In the genomic region with DNA sequence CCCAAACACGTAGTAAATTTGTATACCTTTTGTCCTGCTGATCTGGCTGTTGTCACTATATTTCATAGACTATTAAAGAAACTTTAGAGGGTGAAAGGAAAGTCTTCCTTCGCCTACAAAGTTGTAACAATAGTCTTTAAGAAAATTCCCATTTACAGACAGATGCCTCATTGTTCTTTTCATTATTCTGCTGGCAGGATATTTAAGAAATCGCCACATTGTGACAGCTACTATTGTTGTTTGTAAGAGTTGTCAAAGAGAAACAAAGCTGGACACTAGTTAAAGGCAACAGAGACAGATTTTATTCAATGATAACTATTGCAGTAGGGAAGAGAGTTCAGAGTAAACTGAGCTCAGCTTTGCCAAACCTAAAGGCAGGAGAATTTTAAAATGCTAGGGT, we compare ENCODE assay signal across 24 cellular contexts.
"Had no signal": no experiment of that assay in that cellular context is flagged by ENCODE, and none has a peak within 500 bp of the region (broad histone marks: within the 10 kb centered on the region; RNA-seq: fewer than 3 reads in every experiment).

No MANE protein-coding gene starts in this region.

- H3K4me1 Mint-ChIP-seq: naive thymus-derived CD8-positive, alpha-beta T cell; nephron progenitor cell; stimulated activated naive CD8-positive, alpha-beta T cell treated with anti-CD3 and anti-CD28 coated beads, Interleukin-15, amount 100 ng/mL, for 72 hours had no signal

- H3K27ac ChIP-seq: esophagus muscularis mucosa, left lung, ovary, right atrium auricular region, suprapubic skin, transverse colon, upper lobe of right lung, uterus had no signal

- H3K27me3 ChIP-seq: dorsolateral prefrontal cortex, esophagus muscularis mucosa, left lung, ovary, right atrium auricular region, suprapubic skin, transverse colon, upper lobe of right lung, uterus had no signal

- H3K4me2 ChIP-seq: smooth muscle cell had no signal

- ATAC-seq: left cardiac atrium; left lung; naive thymus-derived CD8-positive, alpha-beta T cell; sciatic nerve; stimulated activated naive CD8-positive, alpha-beta T cell treated with anti-CD3 and anti-CD28 coated beads, Interleukin-15, amount 100 ng/mL, for 72 hours; upper lobe of right lung had no signal

- H3K27me3 Mint-ChIP-seq: naive thymus-derived CD8-positive, alpha-beta T cell; stimulated activated naive CD8-positive, alpha-beta T cell treated with anti-CD3 and anti-CD28 coated beads, Interleukin-15, amount 100 ng/mL, for 72 hours had no signal

- H3K36me3 ChIP-seq: esophagus muscularis mucosa, left lung, ovary, right atrium auricular region, suprapubic skin, transverse colon, upper lobe of right lung, uterus had no signal

- H3K4me3 Mint-ChIP-seq: naive thymus-derived CD8-positive, alpha-beta T cell; nephron progenitor cell; stimulated activated naive CD8-positive, alpha-beta T cell treated with anti-CD3 and anti-CD28 coated beads, Interleukin-15, amount 100 ng/mL, for 72 hours had no signal

- H3K9me3 ChIP-seq: esophagus muscularis mucosa, left lung, ovary, right atrium auricular region, suprapubic skin, transverse colon, upper lobe of right lung, uterus had no signal

- H3K4me3 ChIP-seq: esophagus muscularis mucosa, left lung, ovary, right atrium auricular region, smooth muscle cell, suprapubic skin, transverse colon, upper lobe of right lung, uterus had no signal

- DNase-seq: dorsolateral prefrontal cortex; effector CD4-positive, alpha-beta T cell; foreskin melanocyte; left cardiac atrium; left lung; mesendoderm; naive thymus-derived CD8-positive, alpha-beta T cell; nephron progenitor cell; occipital lobe; ovary; stimulated activated CD4-positive, alpha-beta T cell treated with anti-CD3 and anti-CD28 coated beads, Interleukin-12 subunit alpha, Interleukin-12 subunit beta, amount 100 ng/mL, for 4 hours; stimulated activated CD4-positive, alpha-beta T cell treated with anti-CD3 and anti-CD28 coated beads, Interleukin-1b, Interleukin-23, amount 100 ng/mL, for 48 hours; stimulated activated CD4-positive, alpha-beta T cell treated with anti-CD3 and anti-CD28 coated beads, Interleukin-4, amount 100 ng/mL, for 1 hour; stimulated activated CD8-positive, alpha-beta memory T cell treated with anti-CD3 and anti-CD28 coated beads, Interleukin-4, amount 100 ng/mL, for 48 hours; stimulated activated naive CD4-positive, alpha-beta T cell; stimulated activated naive CD8-positive, alpha-beta T cell treated with anti-CD3 and anti-CD28 coated beads, Interleukin-15, amount 100 ng/mL, for 72 hours; transverse colon; upper lobe of right lung; uterus had no signal

- H3K4me1 ChIP-seq: esophagus muscularis mucosa, left lung, right atrium auricular region, suprapubic skin, transverse colon, upper lobe of right lung, uterus had no signal

- H3K27ac Mint-ChIP-seq: naive thymus-derived CD8-positive, alpha-beta T cell; nephron progenitor cell; stimulated activated naive CD8-positive, alpha-beta T cell treated with anti-CD3 and anti-CD28 coated beads, Interleukin-15, amount 100 ng/mL, for 72 hours had no signal
